ENCODE assay signal across 10 cellular contexts in genomic region chr19:2546128-2547032, GRCh38.
DNase-seq lines count a peak whose midpoint lies in the region; ATAC-seq and TF ChIP-seq lines count a peak whose summit lies in the region.
"Had no signal": no experiment of that assay in that cellular context is flagged by ENCODE, and none has a peak within 500 bp of the region (broad histone marks: within the 10 kb centered on the region; RNA-seq: fewer than 3 reads in every experiment).

No MANE protein-coding gene starts in this region.

- POLR2A ChIA-PET in GM10248 (lab: Yijun Ruan, JAX), result interaction anchor here (0.5 to 3.2 kb wide), 3 partner anchors 15 to 78 kb away, joined by 3 to 25 read pairs (median 5); partner anchors contain the start of gene GADD45B

- H3K9me3 ChIP-seq in colonic mucosa, result no peaks in the 10 kb centered on the region
- no peaks in the 10 kb centered on the region for H3K9me3 ChIP-seq in lower lobe of right lung

- H3K36me3 ChIP-seq in colonic mucosa, result no peaks in the 10 kb centered on the region
- no peaks in the 10 kb centered on the region for H3K36me3 ChIP-seq in lower lobe of right lung

- no peak for TF ChIP-seq CTCF in colonic mucosa (IDR thresholded peaks at IDR 0.05)
- TF ChIP-seq CTCF in lower lobe of right lung (IDR thresholded peaks at IDR 0.05), result no peak
- no peak for TF ChIP-seq CTCF in GM10248 (IDR thresholded peaks at IDR 0.05; ENCODE audit: control extremely low read depth, extremely low read depth, low read depth, missing control alignments)

- H3K27me3 ChIP-seq in colonic mucosa (no peaks in the 10 kb centered on the region), lower lobe of right lung (ENCODE audit: low read depth) (no peaks in the 10 kb centered on the region)

- ATAC-seq in lower lobe of right lung (peak; percentile 55 to 66), GM21423 (IDR thresholded peaks at IDR 0.05; ENCODE audit: unreplicated experiment) (no peak)
- ATAC-seq: naive thymus-derived CD8-positive, alpha-beta T cell had no signal

- intact Hi-C loops in colonic mucosa (cut with DNase I) (no loop called here), lower lobe of right lung (cut with DNase I) (no loop called here)

- H3K4me3 ChIP-seq in colonic mucosa (no peak overlapping the region), lower lobe of right lung (peak overlapping the region; percentile 28)

- H3K27ac ChIP-seq in colonic mucosa (no peak overlapping the region), lower lobe of right lung (peak overlapping the region; percentile 87), substantia nigra (ENCODE audit: low read depth, low read length, poor library complexity, severe bottlenecking) (peak overlapping the region; percentile 96)

- H3K9ac ChIP-seq in colonic mucosa (ENCODE audit: low read depth in 2 of 2, low read length in 2 of 2), result peak overlapping the region in 1 of 2 donors; percentile 50

- CTCF ChIA-PET in GM10248 (lab: Yijun Ruan, JAX), result interaction anchor here (1.6 kb wide), 1 partner anchor 15 kb away, joined by 3 read pairs; no protein-coding TSS in a partner anchor

- H3K4me1 ChIP-seq in colonic mucosa (peaks cover 20% of the 10 kb centered on the region), lower lobe of right lung (peaks cover 93% of the 10 kb centered on the region)

- peak; percentile 97 for DNase-seq in MV-4-11 (lab: John Stamatoyannopoulos, UW)
- DNase-seq in colonic mucosa, result peak; percentile 59
- peak; percentile 93 for DNase-seq in lower lobe of right lung
- peak; percentile 55 to 98 (median 90) for DNase-seq in substantia nigra (lab: John Stamatoyannopoulos, UW)
- DNase-seq in NCI-H82 (lab: John Stamatoyannopoulos, UW), result no peak
- DNase-seq in GM10248 (ENCODE audit: extremely low spot score), result no peak
- DNase-seq in 8988T, result no peak
- DNase-seq: activated CD4-positive, alpha-beta T cell treated with anti-CD3 and anti-CD28 coated beads for 1 hour; naive thymus-derived CD8-positive, alpha-beta T cell had no signal

Comparison
In these comparisons a context has a peak if more than half of its experiments do, and no peak if none do; other contexts are left out.
1. DNase-seq: peak in MV-4-11 (single experiment), colonic mucosa (single experiment), lower lobe of right lung (single experiment) and substantia nigra (49 of 49); none in NCI-H82 (single experiment), GM10248 (single experiment) and 8988T (single experiment).